17 cellular contexts compared by ENCODE assay signal in the genomic region with DNA sequence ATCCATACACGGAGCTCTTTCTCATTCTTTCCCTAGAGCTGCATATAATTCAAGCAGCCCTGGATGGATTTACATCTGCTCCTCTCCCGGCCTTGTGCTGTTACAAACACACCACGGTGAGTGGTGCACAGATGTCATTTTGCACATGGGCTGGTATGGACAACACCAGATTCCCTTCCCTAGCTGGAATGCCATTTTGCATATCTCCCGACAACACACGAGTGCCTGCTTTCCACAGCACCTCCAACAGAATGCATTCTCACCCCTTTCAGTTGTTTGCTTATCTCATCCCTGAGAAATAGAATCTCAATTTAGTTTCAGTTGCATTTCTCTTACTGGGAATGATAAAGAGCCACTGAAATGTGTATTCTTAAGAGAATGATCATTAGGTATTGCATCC.
A peak's percentile ranks its signal among the peaks of the same experiment; 100 is the strongest.
DNase-seq lines count a peak whose midpoint lies in the region; ATAC-seq and TF ChIP-seq lines count a peak whose summit lies in the region.
"Had no signal": no experiment of that assay in that cellular context is flagged by ENCODE, and none has a peak within 500 bp of the region (broad histone marks: within the 10 kb centered on the region; RNA-seq: fewer than 3 reads in every experiment).

No MANE protein-coding gene starts in this region.

- peaks cover 2% of the 10 kb centered on the region for H3K9me3 Mint-ChIP-seq in glutamatergic neuron (ENCODE audit: unreplicated experiment)
- H3K9me3 Mint-ChIP-seq: CD8-positive, alpha-beta T cell had no signal

- H3K27ac Mint-ChIP-seq in glutamatergic neuron (ENCODE audit: unreplicated experiment), result peak overlapping the region; percentile 41
- H3K27ac Mint-ChIP-seq: CD8-positive, alpha-beta T cell had no signal

- no peak overlapping the region for H3K27ac ChIP-seq in osteoblast (ENCODE audit: low read depth, low read length)
- H3K27ac ChIP-seq in breast epithelium, result no peak overlapping the region
- H3K27ac ChIP-seq: 22Rv1, A549, BLaER1, GM23248, HL-60 had no signal

- no peak for TF ChIP-seq POLR2A in breast epithelium (IDR thresholded peaks at IDR 0.05)

- H3K4me2 ChIP-seq in osteoblast (ENCODE audit: insufficient read depth, low read length), result no peak overlapping the region
- H3K4me2 ChIP-seq: A549, BLaER1 had no signal

- intact Hi-C loops in breast epithelium (cut with DNase I; ENCODE audit: low total_unique reads), result no loop called here

- H3K36me3 ChIP-seq in osteoblast (ENCODE audit: insufficient read depth, low read length) (no peaks in the 10 kb centered on the region), breast epithelium (no peaks in the 10 kb centered on the region)
- H3K36me3 ChIP-seq: BLaER1 had no signal

- DNase-seq in DMS 273 (lab: John Stamatoyannopoulos, UW; ENCODE audit: unreplicated experiment), result peak; percentile 20
- DNase-seq in DMS 273 treated with DMSO at 0.1 percent for 48 hours (lab: John Stamatoyannopoulos, UW), result no peak
- peak; percentile 40 for DNase-seq in NCI-H1694 treated with DMSO at 0.1 percent for 48 hours (lab: John Stamatoyannopoulos, UW)
- no peak for DNase-seq in glutamatergic neuron
- DNase-seq in osteoblast (ENCODE audit: insufficient read length, low spot score, missing footprints), result peak; percentile 23
- DNase-seq in NCI-H748 (lab: John Stamatoyannopoulos, UW; ENCODE audit: unreplicated experiment), result no peak
- no peak for DNase-seq in breast epithelium (ENCODE audit: low spot score in 2 of 2)
- DNase-seq: Calu3; CD8-positive, alpha-beta T cell; GM23248; HCEC 1CT; IMR-90 had no signal

- no peaks in the 10 kb centered on the region for H4K20me1 ChIP-seq in osteoblast (ENCODE audit: insufficient read depth, low read length)
- H4K20me1 ChIP-seq: BLaER1 had no signal

- H3K27me3 Mint-ChIP-seq in glutamatergic neuron (ENCODE audit: unreplicated experiment), result peaks cover 5% of the 10 kb centered on the region

- no peak overlapping the region for H3K4me3 Mint-ChIP-seq in glutamatergic neuron (ENCODE audit: unreplicated experiment)
- H3K4me3 Mint-ChIP-seq: CD8-positive, alpha-beta T cell had no signal

- H3K4me1 ChIP-seq in osteoblast (ENCODE audit: insufficient read depth, low read length) (no peaks in the 10 kb centered on the region), breast epithelium (peaks cover 0 to 7% of the 10 kb centered on the region in 2 donors)
- H3K4me1 ChIP-seq: A549, BLaER1 had no signal

- no peaks in the 10 kb centered on the region for H3K36me3 Mint-ChIP-seq in glutamatergic neuron (ENCODE audit: unreplicated experiment)
- H3K36me3 Mint-ChIP-seq: CD8-positive, alpha-beta T cell had no signal

- no peak for ATAC-seq in HG02678 (IDR thresholded peaks at IDR 0.05; ENCODE audit: unreplicated experiment)
- ATAC-seq: A549; CD8-positive, alpha-beta T cell had no signal

- H3K9me3 ChIP-seq in osteoblast (ENCODE audit: low read depth, low read length) (no peaks in the 10 kb centered on the region), breast epithelium (no peaks in the 10 kb centered on the region)
- H3K9me3 ChIP-seq: A549 had no signal

- TF ChIP-seq CTCF in glutamatergic neuron (IDR thresholded peaks at IDR 0.05; ENCODE audit: partially characterized antibody, unreplicated experiment) (no peak), osteoblast (IDR thresholded peaks at IDR 0.05; ENCODE audit: extremely low read depth, low read depth, low read length) (no peak), breast epithelium (IDR thresholded peaks at IDR 0.05) (no peak)

- H3K4me3 ChIP-seq in osteoblast (ENCODE audit: insufficient read depth, low read length) (no peak overlapping the region), breast epithelium (no peak overlapping the region)
- H3K4me3 ChIP-seq: A549, BLaER1, GM23248 had no signal

- H3K27me3 ChIP-seq in osteoblast (ENCODE audit: insufficient read depth, low read length) (no peaks in the 10 kb centered on the region), breast epithelium (no peaks in the 10 kb centered on the region)
- H3K27me3 ChIP-seq: BLaER1 had no signal

- no peaks in the 10 kb centered on the region for H3K79me2 ChIP-seq in osteoblast (ENCODE audit: insufficient read depth, low read length)

- peaks cover 25% of the 10 kb centered on the region for H3K4me1 Mint-ChIP-seq in glutamatergic neuron (ENCODE audit: low read depth, unreplicated experiment)

- no peak overlapping the region for H2AFZ ChIP-seq in osteoblast (ENCODE audit: low read length)
- H2AFZ ChIP-seq: GM23248 had no signal

Comparison
In these comparisons a context has a peak if more than half of its experiments do, and no peak if none do; other contexts are left out.
1. DNase-seq: peak in DMS 273 (single experiment), NCI-H1694 treated with DMSO at 0.1 percent for 48 hours (single experiment) and osteoblast (single experiment); none in DMS 273 treated with DMSO at 0.1 percent for 48 hours (single experiment), glutamatergic neuron (single experiment), NCI-H748 (single experiment) and breast epithelium (0 of 2).